In genomic region chr20:32132911-32133549, GRCh38 we compare ENCODE assay signal across 12 cellular contexts. TPM values are rescaled to one million over a fixed set of nuclear protein-coding genes. Genes with fewer than 3 reads are reported as not detected.
DNase-seq lines count a peak whose midpoint lies in the region; ATAC-seq lines count a peak whose summit lies in the region.
"Had no signal": no experiment of that assay in that cellular context is flagged by ENCODE, and none has a peak within 500 bp of the region (broad histone marks: within the 10 kb centered on the region; RNA-seq: fewer than 3 reads in every experiment).

No MANE protein-coding gene starts in this region.

- peak overlapping the region; percentile 9 for H3K27ac Mint-ChIP-seq in activated CD4-positive, alpha-beta T cell treated with anti-CD3 and anti-CD28 coated beads, Interleukin-2, amount 10 ng/mL, durations not matched to agents 24 days and 14 days
- peak overlapping the region; percentile 0 for H3K27ac Mint-ChIP-seq in stimulated activated memory B cell treated with anti-CD40 and anti-IgM and Interleukin-4, amounts not matched to agents 10 μg/mL and 1 μg/mL and 100 μg/mL, for 72 hours

- no peaks in the 10 kb centered on the region for H3K9me3 Mint-ChIP-seq in activated CD4-positive, alpha-beta T cell treated with anti-CD3 and anti-CD28 coated beads, Interleukin-2, amount 10 ng/mL, durations not matched to agents 24 days and 14 days
- H3K9me3 Mint-ChIP-seq in stimulated activated memory B cell treated with anti-CD40 and anti-IgM and Interleukin-4, amounts not matched to agents 10 μg/mL and 1 μg/mL and 100 μg/mL, for 72 hours = no peaks in the 10 kb centered on the region
- H3K9me3 Mint-ChIP-seq: central memory CD8-positive, alpha-beta T cell had no signal

- in situ Hi-C loops in G401 (cut with HindIII; ENCODE audit: low sequenced_read_pairs) = no loop called here

- peaks cover 27% of the 10 kb centered on the region for H3K36me3 Mint-ChIP-seq in activated CD4-positive, alpha-beta T cell treated with anti-CD3 and anti-CD28 coated beads, Interleukin-2, amount 10 ng/mL, durations not matched to agents 24 days and 14 days (ENCODE audit: low read depth)
- peaks cover 47% of the 10 kb centered on the region for H3K36me3 Mint-ChIP-seq in stimulated activated memory B cell treated with anti-CD40 and anti-IgM and Interleukin-4, amounts not matched to agents 10 μg/mL and 1 μg/mL and 100 μg/mL, for 72 hours

- intact Hi-C loops in activated CD4-positive, alpha-beta T cell treated with anti-CD3 and anti-CD28 coated beads, Interleukin-2, amount 10 ng/mL, durations not matched to agents 24 days and 14 days (cut with micrococcal nuclease) = no loop called here
- intact Hi-C loops in cardiac septum (cut with DNase I) = no loop called here

- peaks cover 17% of the 10 kb centered on the region for H3K4me1 Mint-ChIP-seq in activated CD4-positive, alpha-beta T cell treated with anti-CD3 and anti-CD28 coated beads, Interleukin-2, amount 10 ng/mL, durations not matched to agents 24 days and 14 days
- peaks cover 31% of the 10 kb centered on the region for H3K4me1 Mint-ChIP-seq in stimulated activated memory B cell treated with anti-CD40 and anti-IgM and Interleukin-4, amounts not matched to agents 10 μg/mL and 1 μg/mL and 100 μg/mL, for 72 hours

- ATAC-seq in GM21717 (IDR thresholded peaks at IDR 0.05; ENCODE audit: unreplicated experiment) (peak; percentile 88), HG03135 (IDR thresholded peaks at IDR 0.05; ENCODE audit: unreplicated experiment) (peak; percentile 82)
- ATAC-seq in stimulated activated memory B cell treated with anti-CD40 and anti-IgM and Interleukin-4, amounts not matched to agents 10 μg/mL and 1 μg/mL and 100 μg/mL, for 72 hours = no peak

- H3K27me3 Mint-ChIP-seq in activated CD4-positive, alpha-beta T cell treated with anti-CD3 and anti-CD28 coated beads, Interleukin-2, amount 10 ng/mL, durations not matched to agents 24 days and 14 days = no peaks in the 10 kb centered on the region
- H3K27me3 Mint-ChIP-seq in stimulated activated memory B cell treated with anti-CD40 and anti-IgM and Interleukin-4, amounts not matched to agents 10 μg/mL and 1 μg/mL and 100 μg/mL, for 72 hours = no peaks in the 10 kb centered on the region
- H3K27me3 Mint-ChIP-seq: central memory CD8-positive, alpha-beta T cell had no signal

- no peak overlapping the region for H3K4me3 Mint-ChIP-seq in activated CD4-positive, alpha-beta T cell treated with anti-CD3 and anti-CD28 coated beads, Interleukin-2, amount 10 ng/mL, durations not matched to agents 24 days and 14 days
- no peak overlapping the region for H3K4me3 Mint-ChIP-seq in stimulated activated memory B cell treated with anti-CD40 and anti-IgM and Interleukin-4, amounts not matched to agents 10 μg/mL and 1 μg/mL and 100 μg/mL, for 72 hours
- H3K4me3 Mint-ChIP-seq: central memory CD8-positive, alpha-beta T cell had no signal

- DNase-seq in activated CD4-positive, alpha-beta T cell treated with anti-CD3 and anti-CD28 coated beads, Interleukin-2, amount 10 ng/mL, durations not matched to agents 24 days and 14 days = no peak
- DNase-seq in activated CD4-positive, alpha-beta T cell treated with anti-CD3 and anti-CD28 coated beads for 4 hours = no peak
- DNase-seq in GM03348 (ENCODE audit: low spot score) (no peak), G401 (ENCODE audit: low spot score) (no peak), cardiac septum (ENCODE audit: low spot score) (no peak)
- DNase-seq: DMS 273 treated with DMSO at 0.1 percent for 48 hours, NCI-H446, SHP77 treated with DMSO at 0.1 percent for 48 hours had no signal

RNA-seq across cellular contexts. Expression of gene TM9SF4, which starts 23.5 kb away (rescaled TPM):
- total RNA-seq in activated CD4-positive, alpha-beta T cell treated with anti-CD3 and anti-CD28 coated beads, Interleukin-2, amount 10 ng/mL, durations not matched to agents 24 days and 14 days = 48.9 and 49.8 TPM in 2 replicates
- 8.2 and 9.7 TPM in 2 replicates for total RNA-seq in G401 (2014; rRNA removed; shearing (Covaris generic))
- total RNA-seq in cardiac septum = 31.6 TPM
